ENCODE assay signal across 8 cellular contexts in genomic region chr11:120336641-120337132, GRCh38. TPM values are rescaled to one million over a fixed set of nuclear protein-coding genes. Genes with fewer than 3 reads are reported as not detected.
DNase-seq lines count a peak whose midpoint lies in the region; ATAC-seq and TF ChIP-seq lines count a peak whose summit lies in the region.

No MANE protein-coding gene starts in this region.

- H3K36me3 ChIP-seq in Caco-2 (ENCODE audit: control insufficient read depth, insufficient read depth, low read length) (no peaks in the 10 kb centered on the region), Karpas-422 (ENCODE audit: insufficient read depth, low read length) (no peaks in the 10 kb centered on the region), neuron (ENCODE audit: insufficient read depth, low read length) (peaks cover under 1% of the 10 kb centered on the region)

- H3K4me3 ChIP-seq in Caco-2 (ENCODE audit: low read depth, low read length), result peak overlapping the region; percentile 89
- peak overlapping the region; percentile 83 for H3K4me3 ChIP-seq in Karpas-422 (ENCODE audit: low read length)
- H3K4me3 ChIP-seq in fibroblast of the aortic adventitia (ENCODE audit: low read depth, low read length), result peak overlapping the region; percentile 92
- H3K4me3 ChIP-seq in neuron (ENCODE audit: low read length), result peak overlapping the region; percentile 95

- peak overlapping the region; percentile 86 for H3K4me2 ChIP-seq in Karpas-422 (ENCODE audit: low read depth, low read length, poor library complexity, severe bottlenecking)

- H3K9me3 ChIP-seq in Caco-2 (no peaks in the 10 kb centered on the region), Karpas-422 (ENCODE audit: low read length) (no peaks in the 10 kb centered on the region), neuron (ENCODE audit: low read length) (no peaks in the 10 kb centered on the region)

- H2AFZ ChIP-seq in Karpas-422 (ENCODE audit: low read length) (no peak overlapping the region), neuron (ENCODE audit: low read depth, low read length) (peak overlapping the region; percentile 90)

- peak overlapping the region; percentile 60 for H3K27ac ChIP-seq in Karpas-422 (ENCODE audit: low read length)

- H3K27me3 Mint-ChIP-seq in Caco-2 (ENCODE audit: insufficient read depth, unreplicated experiment), result no peaks in the 10 kb centered on the region

- POLR2A ChIA-PET in Caco-2 (lab: Charles Lee), result interaction anchor here (0.7 kb wide), 1 partner anchor 11 kb away, joined by 3 read pairs; no protein-coding TSS in a partner anchor

- H3K27ac Mint-ChIP-seq in Caco-2 (ENCODE audit: unreplicated experiment), result peak overlapping the region; percentile 85

- peaks cover 29% of the 10 kb centered on the region for H3K4me1 Mint-ChIP-seq in Caco-2 (ENCODE audit: low read depth, unreplicated experiment)

- BruUV-seq in Caco-2 (replicated peaks; lab: Mats Ljungman, UMichigan), result no TSS peak

- TF ChIP-seq CTCF in Caco-2 (IDR thresholded peaks at IDR 0.05; ENCODE audit: insufficient read depth in 1 of 2, low read depth in 1 of 2, low read length in 1 of 2, severe bottlenecking in 1 of 2, unreplicated experiment in 1 of 2), result no peak
- no peak for TF ChIP-seq CTCF in fibroblast of the aortic adventitia (IDR thresholded peaks at IDR 0.05; ENCODE audit: insufficient read depth, low read length)

- H3K4me3 Mint-ChIP-seq in Caco-2 (ENCODE audit: unreplicated experiment), result peak overlapping the region; percentile 98

- H3K9ac ChIP-seq in Karpas-422 (ENCODE audit: low read length), result peak overlapping the region; percentile 79

- peaks cover 9% of the 10 kb centered on the region for H3K36me3 Mint-ChIP-seq in Caco-2 (ENCODE audit: insufficient read depth, unreplicated experiment)

- peak in 1 of 2 experiments; percentile 61 for DNase-seq in Caco-2
- DNase-seq in Karpas-422, result peak; percentile 55
- peak; percentile 42 for DNase-seq in activated CD8-positive, alpha-beta memory T cell treated with anti-CD3 and anti-CD28 coated beads, Interleukin-2, amount 50 U/mL, for 4 hours
- DNase-seq in fibroblast of the aortic adventitia (ENCODE audit: low read depth), result no peak
- DNase-seq in RPMI8226, result no peak

- CTCF ChIA-PET in Caco-2 (lab: Charles Lee), result interaction anchor here (0.6 to 1.6 kb wide), 7 partner anchors 10 to 151 kb away, joined by 3 to 5 read pairs (median 4); partner anchors contain the start of gene TLCD5

- peaks cover 24% of the 10 kb centered on the region for H4K20me1 ChIP-seq in Karpas-422 (ENCODE audit: insufficient read depth, low read depth, low read length)

- no peaks in the 10 kb centered on the region for H3K9me2 ChIP-seq in Karpas-422 (replicated peaks; ENCODE audit: insufficient read depth, low read length)

- H3K79me2 ChIP-seq in Karpas-422 (ENCODE audit: low read length), result peaks cover 29% of the 10 kb centered on the region

- H3K27me3 ChIP-seq in Caco-2 (replicated peaks; ENCODE audit: control insufficient read depth, insufficient read depth, low read length) (no peaks in the 10 kb centered on the region), Karpas-422 (ENCODE audit: low read length) (no peaks in the 10 kb centered on the region), neuron (ENCODE audit: insufficient read depth, low read length) (no peaks in the 10 kb centered on the region)

- intact Hi-C loops in Caco-2 (cut with micrococcal nuclease; ENCODE audit: unreplicated experiment), result loop anchor here (2.0 to 5.0 kb wide), 4 partner anchors 56 to 616 kb away; no protein-coding TSS in a partner anchor

- no peaks in the 10 kb centered on the region for H3K9me3 Mint-ChIP-seq in Caco-2 (ENCODE audit: unreplicated experiment)

- ATAC-seq in GM21515 (IDR thresholded peaks at IDR 0.05; ENCODE audit: unreplicated experiment), result peak; percentile 25
- no peak for ATAC-seq in HG03469 (IDR thresholded peaks at IDR 0.05; ENCODE audit: unreplicated experiment)

- H3K4me1 ChIP-seq in Caco-2 (peaks cover 24% of the 10 kb centered on the region), Karpas-422 (ENCODE audit: low read length) (peaks cover 38% of the 10 kb centered on the region), neuron (ENCODE audit: insufficient read depth, low read length) (peaks cover 28% of the 10 kb centered on the region)

RNA-seq across cellular contexts. Expression of gene ARHGEF12, which starts 0.5 kb away (rescaled TPM):
- total RNA-seq in Caco-2 (2022) (89.2 and 89.3 TPM in 2 replicates), fibroblast of the aortic adventitia (ENCODE audit: low replicate concordance) (85.2 and 103 TPM in 2 replicates)
- total RNA-seq in Karpas-422 (2014; rRNA removed; shearing (Covaris generic); ENCODE audit: low replicate concordance), result 14.0 and 15.4 TPM in 2 replicates

RNA-seq across cellular contexts. Expression of gene TLCD5, which starts 11.6 kb away (rescaled TPM):
- 9.8 and 11.8 TPM in 2 replicates for total RNA-seq in Caco-2 (2022)
- 4.3 and 4.5 TPM in 2 replicates for total RNA-seq in Karpas-422 (2014; rRNA removed; shearing (Covaris generic); ENCODE audit: low replicate concordance)
- total RNA-seq in fibroblast of the aortic adventitia (ENCODE audit: low replicate concordance), result 5.8 and 6.4 TPM in 2 replicates

Comparison
In these comparisons a context has a peak if more than half of its experiments do, and no peak if none do; other contexts are left out.
1. DNase-seq: peak in Karpas-422 (single experiment) and activated CD8-positive, alpha-beta memory T cell treated with anti-CD3 and anti-CD28 coated beads, Interleukin-2, amount 50 U/mL, for 4 hours (single experiment); none in fibroblast of the aortic adventitia (single experiment) and RPMI8226 (single experiment).
2. Peak in every context shown above with its lines, with median percentiles within 50 percentile points of each other: H3K4me3 ChIP-seq.